ENCODE assay signal across 16 cellular contexts in the genomic region with DNA sequence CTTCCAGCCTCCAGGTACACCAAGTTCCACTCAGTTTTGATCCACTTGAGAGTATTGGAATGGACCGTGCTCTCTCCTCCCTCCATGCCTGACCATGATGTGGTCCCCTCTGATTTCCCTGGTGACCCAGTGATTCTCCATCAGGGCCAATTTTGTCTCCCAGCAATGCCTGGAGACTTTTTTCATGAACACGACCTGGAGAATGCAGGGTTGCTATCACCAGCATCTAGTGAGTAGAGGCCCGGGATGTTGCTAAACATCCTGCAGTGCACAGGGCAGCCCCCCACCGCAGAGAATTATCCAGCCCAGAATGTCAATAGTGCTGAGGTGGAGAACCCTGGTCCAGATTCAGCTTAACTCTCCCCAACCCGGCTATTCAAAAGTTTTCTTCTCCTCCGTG.
DNase-seq lines count a peak whose midpoint lies in the region; ATAC-seq lines count a peak whose summit lies in the region.
"Had no signal": no experiment of that assay in that cellular context is flagged by ENCODE, and none has a peak within 500 bp of the region (broad histone marks: within the 10 kb centered on the region; RNA-seq: fewer than 3 reads in every experiment).

No MANE protein-coding gene starts in this region.

- H4K12ac ChIP-seq in trophoblast cell (ENCODE audit: low read depth, low read length) = no peak overlapping the region

- peak overlapping the region; percentile 70 for H2BK12ac ChIP-seq in trophoblast cell (ENCODE audit: low read length)

- no peaks in the 10 kb centered on the region for H3K9me3 ChIP-seq in BLaER1
- H3K9me3 ChIP-seq in trophoblast cell (ENCODE audit: insufficient read depth, low read depth, low read length) = no peaks in the 10 kb centered on the region
- H3K9me3 ChIP-seq: A549 had no signal

- no peak overlapping the region for H2AK5ac ChIP-seq in trophoblast cell (ENCODE audit: low read length)

- no peak overlapping the region for H3K4ac ChIP-seq in trophoblast cell (ENCODE audit: low read depth, low read length)

- H3K4me2 ChIP-seq in BLaER1 (0 out of 2 replicates have a peak overlapping the region, but pooled peaks have one; percentile 5), trophoblast cell (ENCODE audit: low read length) (no peak overlapping the region)
- H3K4me2 ChIP-seq: A549 had no signal

- H4K8ac ChIP-seq in trophoblast cell (ENCODE audit: low read depth, low read length) = no peak overlapping the region

- H3K14ac ChIP-seq in trophoblast cell (ENCODE audit: low read length) = peak overlapping the region; percentile 34

- H3K4me1 ChIP-seq in BLaER1 (peaks cover 69% of the 10 kb centered on the region), trophoblast cell (ENCODE audit: control insufficient read depth in 1 of 2, insufficient read depth in 2 of 2, low read length in 2 of 2) (peaks cover 20 to 33% of the 10 kb centered on the region in 2 experiments)

- WGBS in trophoblast cell (ENCODE audit: extremely low coverage, insufficient coverage, insufficient read length) = no CpG with 5 or more reads among the region's 6 CpGs

- peaks cover 3% of the 10 kb centered on the region for H3K79me2 ChIP-seq in trophoblast cell (ENCODE audit: control insufficient read depth, insufficient read depth, low read length, poor library complexity)

- no peak for ATAC-seq in HG03139 (IDR thresholded peaks at IDR 0.05; ENCODE audit: unreplicated experiment)
- ATAC-seq: A549, GM12878 had no signal

- H2BK120ac ChIP-seq in trophoblast cell (ENCODE audit: insufficient read depth, low read length, poor library complexity) = no peak overlapping the region

- peak overlapping the region; percentile 38 for H3K18ac ChIP-seq in trophoblast cell (ENCODE audit: low read length)

- H3K27ac ChIP-seq in BLaER1 = no peak overlapping the region
- peak overlapping the region; percentile 55 for H3K27ac ChIP-seq in trophoblast cell (ENCODE audit: low read depth, low read length)
- H3K27ac ChIP-seq: 22Rv1, A549 had no signal

- peak overlapping the region; percentile 64 for H2BK5ac ChIP-seq in trophoblast cell (ENCODE audit: low read depth, low read length, poor library complexity)

- H3K4me3 ChIP-seq in BLaER1 (no peak overlapping the region), trophoblast cell (ENCODE audit: low read depth, low read length) (no peak overlapping the region)
- H3K4me3 ChIP-seq: A549, GM12878 had no signal

- peaks cover 26% of the 10 kb centered on the region for H3K79me1 ChIP-seq in trophoblast cell (ENCODE audit: low read length)

- H3K27me3 ChIP-seq in BLaER1 (no peaks in the 10 kb centered on the region), trophoblast cell (ENCODE audit: insufficient read depth, low read length) (no peaks in the 10 kb centered on the region)

- no peak overlapping the region for H3K23ac ChIP-seq in trophoblast cell (ENCODE audit: low read length)

- no peak overlapping the region for H3K9ac ChIP-seq in BLaER1
- no peak overlapping the region for H3K9ac ChIP-seq in trophoblast cell (ENCODE audit: low read length)

- H3K36me3 ChIP-seq in BLaER1 (no peaks in the 10 kb centered on the region), trophoblast cell (ENCODE audit: control insufficient read depth in 1 of 2, insufficient read depth in 2 of 2, low read length in 2 of 2) (no peaks in the 10 kb centered on the region)

- H2AFZ ChIP-seq in trophoblast cell (ENCODE audit: insufficient read depth, low read length, poor library complexity) = no peak overlapping the region

- no peaks in the 10 kb centered on the region for H4K20me1 ChIP-seq in BLaER1

- H4K91ac ChIP-seq in trophoblast cell (ENCODE audit: low read depth, low read length) = peak overlapping the region; percentile 71

- peak; percentile 57 for DNase-seq in GF-D8 (lab: John Stamatoyannopoulos, UW)
- peak; percentile 52 to 57 for DNase-seq in trophoblast cell
- DNase-seq in NK-92 treated with Interleukin-12 subunit alpha and Interleukin-12 subunit beta, amount 100 ng/mL, for 24 hours (lab: John Stamatoyannopoulos, UW) = no peak
- DNase-seq: AML-193; C1 segment of cervical spinal cord; Calu3; CD4-positive, alpha-beta memory T cell; CD4-positive, CD25-positive, alpha-beta regulatory T cell; CD8-positive, alpha-beta memory T cell; COR-L47; DMS79 treated with DMSO at 0.1 percent for 48 hours had no signal
